ENCODE assay signal across 1 cellular context in the genomic region with DNA sequence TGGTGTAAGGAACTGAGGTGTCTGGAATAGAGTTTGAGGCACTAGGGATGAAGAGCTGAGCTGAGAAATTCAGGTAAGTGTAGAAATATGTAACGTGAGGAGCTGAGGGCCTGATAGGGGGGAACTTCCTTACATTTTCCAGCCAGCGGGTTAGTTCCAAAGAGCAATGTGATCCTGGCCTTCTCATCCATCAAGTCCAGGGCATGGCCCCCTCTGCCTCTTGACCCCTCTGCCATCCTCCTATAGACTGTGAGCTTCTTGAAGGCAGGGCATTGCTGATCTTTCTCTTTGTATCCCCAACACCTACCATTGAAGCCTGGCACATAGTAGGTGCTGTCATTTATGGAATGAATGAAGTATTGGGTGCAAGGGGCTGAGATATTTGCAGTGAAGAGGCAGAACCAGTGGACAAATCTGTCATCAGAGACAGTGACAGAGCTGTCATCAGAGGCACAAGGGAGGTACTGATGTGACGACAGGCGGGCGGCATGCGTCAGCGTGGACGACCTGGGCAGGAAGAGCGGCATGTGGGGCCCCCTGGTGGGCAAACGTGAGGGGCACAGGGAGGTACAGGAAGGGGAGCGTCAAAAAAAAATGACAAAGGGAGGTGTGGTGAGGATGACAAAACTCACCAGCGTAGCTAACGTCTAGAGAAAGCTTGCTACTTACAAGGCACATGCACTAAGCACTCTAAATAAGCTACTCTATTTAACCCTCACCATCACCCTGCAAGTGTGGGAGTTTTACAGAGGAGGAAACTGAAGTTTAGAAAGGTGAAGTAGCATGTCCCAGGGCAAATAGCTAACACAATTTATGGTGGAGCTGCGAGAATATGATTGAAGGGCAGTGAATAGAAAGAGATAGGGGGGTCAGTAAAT.
TF ChIP-seq lines count a peak whose summit lies in the region.

No MANE protein-coding gene starts in this region.

TF ChIP-seq in endothelial cell of umbilical vein, 7 proteins besides CTCF, POLR2A, EP300 and RAD21 (continued from another document):
- no peak for TF ChIP-seq EZH2 (IDR thresholded peaks at IDR 0.05; ENCODE audit: borderline replicate concordance, low read depth, low read length, severe bottlenecking)
